In genomic region chr20:11921326-11921725, GRCh38 we compare ENCODE assay signal across 21 cellular contexts. TPM values are rescaled to one million over a fixed set of nuclear protein-coding genes. Genes with fewer than 3 reads are reported as not detected.
DNase-seq lines count a peak whose midpoint lies in the region; ATAC-seq, FAIRE-seq and TF ChIP-seq lines count a peak whose summit lies in the region.
"Had no signal": no experiment of that assay in that cellular context is flagged by ENCODE, and none has a peak within 500 bp of the region (broad histone marks: within the 10 kb centered on the region; RNA-seq: fewer than 3 reads in every experiment).

No MANE protein-coding gene starts in this region.

- H2AFZ ChIP-seq in mesenchymal stem cell (ENCODE audit: low read depth, low read length), result no peak overlapping the region

- no peaks in the 10 kb centered on the region for H3K4me1 ChIP-seq in A549
- H3K4me1 ChIP-seq in mesenchymal stem cell (ENCODE audit: control insufficient read depth, insufficient read depth, low read depth, low read length), result peaks cover 2% of the 10 kb centered on the region

- POLR2A ChIA-PET in A549 (lab: Yijun Ruan, JAX), result no interaction called here

- TF ChIP-seq RAD21 in A549 (conservative IDR thresholded peaks at IDR 0.05 in 1 of 2, IDR thresholded peaks at IDR 0.05 in 1 of 2), result no peak

- no peak overlapping the region for H3K18ac ChIP-seq in mesenchymal stem cell (ENCODE audit: low read depth in 1 of 2, low read length in 2 of 2)

- 88% methylated on average over 6 of the region's 6 CpGs for WGBS in A549 (ENCODE audit: missing lambda C conversion rate)
- 97% methylated on average over 5 of the region's 6 CpGs for WGBS in mesenchymal stem cell

- H2AK5ac ChIP-seq in mesenchymal stem cell (ENCODE audit: low read length, severe bottlenecking), result no peak overlapping the region

- no peaks in the 10 kb centered on the region for H3K27me3 Mint-ChIP-seq in activated T-helper 1 cell treated with anti-CD3 and anti-CD28 coated beads, Interleukin-12 subunit alpha, Interleukin-12 subunit beta, Interleukin-2, Interleukin-4 antibody, amounts not matched to agents 30 ng/mL and 10 ng/mL and 1 ng/mL, durations not matched to agents 14 hours and 24 hours and 36 hours (ENCODE audit: insufficient read depth)

- H2BK5ac ChIP-seq in mesenchymal stem cell (ENCODE audit: low read depth, low read length, poor library complexity, severe bottlenecking), result no peak overlapping the region

- no peak for TF ChIP-seq POLR2A in A549 (IDR thresholded peaks at IDR 0.05; ENCODE audit: low read length)

- TF ChIP-seq EP300 in A549 (IDR thresholded peaks at IDR 0.05), result no peak

- H3K9me3 ChIP-seq in A549 (no peaks in the 10 kb centered on the region), mesenchymal stem cell (ENCODE audit: control insufficient read depth, low read length) (no peaks in the 10 kb centered on the region)
- H3K9me3 ChIP-seq: BLaER1 had no signal

- ATAC-seq in A549, result no peak

- no peaks in the 10 kb centered on the region for H3K4me1 Mint-ChIP-seq in activated T-helper 1 cell treated with anti-CD3 and anti-CD28 coated beads, Interleukin-12 subunit alpha, Interleukin-12 subunit beta, Interleukin-2, Interleukin-4 antibody, amounts not matched to agents 30 ng/mL and 10 ng/mL and 1 ng/mL, durations not matched to agents 14 hours and 24 hours and 36 hours (ENCODE audit: low read depth)

- H3K79me1 ChIP-seq in mesenchymal stem cell (replicated peaks; ENCODE audit: low read length, poor library complexity, severe bottlenecking), result peaks cover 20% of the 10 kb centered on the region

- no peak overlapping the region for H3K27ac ChIP-seq in A549
- H3K27ac ChIP-seq in angular gyrus (ENCODE audit: low read depth, low read length), result peak overlapping the region; percentile 1
- H3K27ac ChIP-seq in mesenchymal stem cell (ENCODE audit: low read length, poor library complexity, severe bottlenecking), result no peak overlapping the region
- H3K27ac ChIP-seq: BLaER1, SK-N-MC had no signal

- peak overlapping the region in 1 of 2 experiments; percentile 62 for H3K23ac ChIP-seq in mesenchymal stem cell (ENCODE audit: low read length in 2 of 2)

- H4K91ac ChIP-seq in mesenchymal stem cell (ENCODE audit: low read length), result no peak overlapping the region

- H3K4me3 ChIP-seq in A549, result no peak overlapping the region
- H3K4me3 ChIP-seq in mesenchymal stem cell (ENCODE audit: insufficient read depth in 1 of 2, low read depth in 1 of 2, low read length in 2 of 2), result no peak overlapping the region
- H3K4me3 ChIP-seq: BLaER1, SK-N-MC had no signal

- no peak overlapping the region for H3K9ac ChIP-seq in mesenchymal stem cell (ENCODE audit: low read length)
- H3K9ac ChIP-seq: BLaER1 had no signal

- intact Hi-C loops in activated T-helper 1 cell treated with anti-CD3 and anti-CD28 coated beads, Interleukin-12 subunit alpha, Interleukin-12 subunit beta, Interleukin-2, Interleukin-4 antibody, amounts not matched to agents 30 ng/mL and 10 ng/mL and 1 ng/mL, durations not matched to agents 14 hours and 24 hours and 36 hours (cut with micrococcal nuclease), result no loop called here

- peaks cover 18 to 41% of the 10 kb centered on the region in 2 experiments for H3K36me3 ChIP-seq in mesenchymal stem cell (ENCODE audit: control insufficient read depth in 1 of 2, insufficient read depth in 2 of 2, low read depth in 1 of 2, low read length in 2 of 2)

- H3K27ac Mint-ChIP-seq in activated T-helper 1 cell treated with anti-CD3 and anti-CD28 coated beads, Interleukin-12 subunit alpha, Interleukin-12 subunit beta, Interleukin-2, Interleukin-4 antibody, amounts not matched to agents 30 ng/mL and 10 ng/mL and 1 ng/mL, durations not matched to agents 14 hours and 24 hours and 36 hours, result no peak overlapping the region
- H3K27ac Mint-ChIP-seq: T-helper 1 cell treated with Interleukin-12 subunit alpha and Interleukin-12 subunit beta and Interleukin-4 antibody, amounts not matched to agents 30 μg/mL and 1 μg/mL, for 36 hours had no signal

- peaks cover 3% of the 10 kb centered on the region for H3K36me3 Mint-ChIP-seq in activated T-helper 1 cell treated with anti-CD3 and anti-CD28 coated beads, Interleukin-12 subunit alpha, Interleukin-12 subunit beta, Interleukin-2, Interleukin-4 antibody, amounts not matched to agents 30 ng/mL and 10 ng/mL and 1 ng/mL, durations not matched to agents 14 hours and 24 hours and 36 hours (ENCODE audit: low read depth)

- no peaks in the 10 kb centered on the region for H3K27me3 ChIP-seq in mesenchymal stem cell (ENCODE audit: control insufficient read depth in 1 of 2, insufficient read depth in 1 of 2, low read length in 2 of 2)
- H3K27me3 ChIP-seq: BLaER1 had no signal

- no peak overlapping the region for H3K4ac ChIP-seq in mesenchymal stem cell (ENCODE audit: low read depth in 1 of 2, low read length in 2 of 2)

- no peak overlapping the region for H3K4me2 ChIP-seq in A549
- no peak overlapping the region for H3K4me2 ChIP-seq in mesenchymal stem cell (ENCODE audit: low read length, poor library complexity, severe bottlenecking)
- H3K4me2 ChIP-seq: BLaER1 had no signal

- no peak overlapping the region for H4K8ac ChIP-seq in mesenchymal stem cell (ENCODE audit: low read length)

- FAIRE-seq in A549 (lab: Jason Lieb, UNC) (peak; percentile 54), RCC 7860 (lab: Jason Lieb, UNC) (no peak)

- H2BK120ac ChIP-seq in mesenchymal stem cell (ENCODE audit: low read depth, low read length), result no peak overlapping the region

- CTCF ChIA-PET in A549 (lab: Yijun Ruan, JAX), result interaction anchor here (0.5 to 1.5 kb wide), 2 partner anchors 9 to 12 kb away, joined by 3 to 5 read pairs; no protein-coding TSS in a partner anchor

- no peak overlapping the region for H3K4me3 Mint-ChIP-seq in activated T-helper 1 cell treated with anti-CD3 and anti-CD28 coated beads, Interleukin-12 subunit alpha, Interleukin-12 subunit beta, Interleukin-2, Interleukin-4 antibody, amounts not matched to agents 30 ng/mL and 10 ng/mL and 1 ng/mL, durations not matched to agents 14 hours and 24 hours and 36 hours
- H3K4me3 Mint-ChIP-seq: T-helper 1 cell treated with Interleukin-12 subunit alpha and Interleukin-12 subunit beta and Interleukin-4 antibody, amounts not matched to agents 30 μg/mL and 1 μg/mL, for 36 hours had no signal

- TF ChIP-seq CTCF in A549 (IDR thresholded peaks at IDR 0.05), result no peak

- no peak overlapping the region for H2BK15ac ChIP-seq in mesenchymal stem cell (ENCODE audit: low read depth, poor library complexity, severe bottlenecking)

- no peak overlapping the region for H2BK12ac ChIP-seq in mesenchymal stem cell (ENCODE audit: low read length in 2 of 2)

- peak overlapping the region in 1 of 2 experiments; percentile 80 for H3K14ac ChIP-seq in mesenchymal stem cell (ENCODE audit: low read length in 2 of 2)

- DNase-seq in A549 (ENCODE audit: low read depth in 1 of 2, low spot score in 1 of 2), result no peak
- peak; percentile 33 for DNase-seq in NCI-H1105 treated with DMSO at 0.1 percent for 48 hours (lab: John Stamatoyannopoulos, UW)
- DNase-seq in kidney tubule cell (ENCODE audit: low spot score), result peak; percentile 3
- DNase-seq in activated T-helper 1 cell treated with anti-CD3 and anti-CD28 coated beads, Interleukin-12 subunit alpha, Interleukin-12 subunit beta, Interleukin-2, Interleukin-4 antibody, amounts not matched to agents 30 ng/mL and 10 ng/mL and 1 ng/mL, durations not matched to agents 14 hours and 24 hours and 36 hours (ENCODE audit: low spot score), result no peak
- no peak for DNase-seq in RCC 7860 (ENCODE audit: low spot score)
- no peak for DNase-seq in mesenchymal stem cell
- no peak for DNase-seq in activated CD4-positive, alpha-beta T cell treated with anti-CD3 and anti-CD28 coated beads for 1 hour
- DNase-seq: activated CD8-positive, alpha-beta memory T cell treated with anti-CD3 and anti-CD28 coated beads for 24 hours; activated gamma-delta T cell treated with Interleukin-2 at 50 U/mL for 16 hours; activated T-cell treated with anti-CD3 and anti-CD28 coated beads, Interleukin-2, amount 50 U/mL, for 1 hour; H7; Karpas-422; mesendoderm; NCI-H1930; NCI-H446 treated with DMSO at 0.1 percent for 48 hours; small intestine; stimulated activated CD4-positive, alpha-beta T cell treated with anti-CD3 and anti-CD28 coated beads, Interleukin-2, amount 100 ng/mL, for 24 hours had no signal

- H3K9me3 Mint-ChIP-seq in activated T-helper 1 cell treated with anti-CD3 and anti-CD28 coated beads, Interleukin-12 subunit alpha, Interleukin-12 subunit beta, Interleukin-2, Interleukin-4 antibody, amounts not matched to agents 30 ng/mL and 10 ng/mL and 1 ng/mL, durations not matched to agents 14 hours and 24 hours and 36 hours, result no peaks in the 10 kb centered on the region
- H3K9me3 Mint-ChIP-seq: T-helper 1 cell treated with Interleukin-12 subunit alpha and Interleukin-12 subunit beta and Interleukin-4 antibody, amounts not matched to agents 30 μg/mL and 1 μg/mL, for 36 hours had no signal

TF ChIP-seq in A549, 52 proteins besides CTCF, POLR2A, EP300 and RAD21 (continues in another document):
- no peak for TF ChIP-seq KDM1A (IDR thresholded peaks at IDR 0.05; ENCODE audit: low read depth)

RNA-seq across cellular contexts. Expression of gene BTBD3, which starts 3.6 kb away (rescaled TPM):
- 47.1 and 51.5 TPM in 2 replicates for polyA plus RNA-seq in A549 (2011; rRNA removed)
- polyA plus RNA-seq in A549 (2012; cell fraction: cytosol; rRNA removed), result 12.8 and 15.7 TPM in 2 replicates
- 19.1 and 28.2 TPM in 2 replicates for polyA plus RNA-seq in A549 (2012; cell fraction: nucleus; rRNA removed)
- polyA plus RNA-seq in A549 (2017; fragmentation: RNase III; extraction: RNeasy Plus Mini Kit Qiagen cat#74134 plus additional on column Dnase treatment), result 16.3 TPM in 3 replicates
- polyA minus RNA-seq in A549 (2011; rRNA and poly(A)+ RNA removed), result 60.0 and 63.8 TPM in 2 replicates
- 16.5 and 17.3 TPM in 2 replicates for total RNA-seq in activated T-helper 1 cell treated with anti-CD3 and anti-CD28 coated beads, Interleukin-12 subunit alpha, Interleukin-12 subunit beta, Interleukin-2, Interleukin-4 antibody, amounts not matched to agents 30 ng/mL and 10 ng/mL and 1 ng/mL, durations not matched to agents 14 hours and 24 hours and 36 hours
- 12.2 TPM for polyA plus RNA-seq in mesenchymal stem cell (2013, experiment 1 of 2)
- polyA plus RNA-seq in mesenchymal stem cell (2013, experiment 2 of 2), result 11.2 TPM

Comparison
In these comparisons a context has a peak if more than half of its experiments do, and no peak if none do; other contexts are left out.
1. DNase-seq: peak in NCI-H1105 treated with DMSO at 0.1 percent for 48 hours (single experiment) and kidney tubule cell (single experiment); none in A549 (0 of 2), activated T-helper 1 cell treated with anti-CD3 and anti-CD28 coated beads, Interleukin-12 subunit alpha, Interleukin-12 subunit beta, Interleukin-2, Interleukin-4 antibody, amounts not matched to agents 30 ng/mL and 10 ng/mL and 1 ng/mL, durations not matched to agents 14 hours and 24 hours and 36 hours (single experiment), RCC 7860 (single experiment), mesenchymal stem cell (single experiment) and activated CD4-positive, alpha-beta T cell treated with anti-CD3 and anti-CD28 coated beads for 1 hour (single experiment).